ENCODE assay signal across 14 cellular contexts in the genomic region with DNA sequence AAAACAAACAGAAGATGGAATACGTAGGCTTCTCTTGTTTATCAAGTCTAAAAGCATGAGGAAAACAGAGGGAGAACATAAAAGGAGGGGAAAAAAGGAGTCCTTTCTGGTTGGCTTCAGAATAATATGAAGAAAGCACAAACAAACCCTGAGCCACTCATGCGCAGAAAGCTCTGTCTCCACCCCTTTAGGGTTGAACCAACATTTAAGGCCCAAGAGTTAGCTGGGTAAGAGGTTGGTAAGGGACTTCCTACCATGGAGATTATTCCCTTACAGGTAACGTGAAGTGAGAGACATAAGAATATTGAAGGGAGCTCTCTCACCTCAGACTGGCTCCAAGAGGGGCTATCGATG.
DNase-seq lines count a peak whose midpoint lies in the region; ATAC-seq and TF ChIP-seq lines count a peak whose summit lies in the region.
"Had no signal": no experiment of that assay in that cellular context is flagged by ENCODE, and none has a peak within 500 bp of the region (broad histone marks: within the 10 kb centered on the region; RNA-seq: fewer than 3 reads in every experiment).

No MANE protein-coding gene starts in this region.

- TF ChIP-seq CTCF in left ventricle myocardium inferior (IDR thresholded peaks at IDR 0.05; ENCODE audit: borderline replicate concordance) (no peak), endothelial cell (IDR thresholded peaks at IDR 0.05; ENCODE audit: unreplicated experiment) (no peak)

- no peak overlapping the region for H3K4me3 Mint-ChIP-seq in endothelial cell (ENCODE audit: unreplicated experiment)
- H3K4me3 Mint-ChIP-seq: HFFc6 had no signal

- no peaks in the 10 kb centered on the region for H3K36me3 Mint-ChIP-seq in endothelial cell (ENCODE audit: low read depth, unreplicated experiment)

- H3K27me3 ChIP-seq in BLaER1, result no peaks in the 10 kb centered on the region
- H3K27me3 ChIP-seq in left ventricle myocardium inferior (ENCODE audit: low read depth), result no peaks in the 10 kb centered on the region

- H3K4me2 ChIP-seq in BLaER1, result peak overlapping the region; percentile 63

- H3K27ac ChIP-seq in BLaER1 (no peak overlapping the region), left ventricle myocardium inferior (replicated peaks) (peak overlapping the region; percentile 59)
- H3K27ac ChIP-seq: 22Rv1, C4-2B had no signal

- H4K20me1 ChIP-seq in BLaER1, result no peaks in the 10 kb centered on the region

- no peaks in the 10 kb centered on the region for H3K9me3 ChIP-seq in BLaER1
- no peaks in the 10 kb centered on the region for H3K9me3 ChIP-seq in left ventricle myocardium inferior (replicated peaks)

- no peak overlapping the region for H3K27ac Mint-ChIP-seq in endothelial cell (ENCODE audit: unreplicated experiment)
- H3K27ac Mint-ChIP-seq: HFFc6 had no signal

- H3K27me3 Mint-ChIP-seq in endothelial cell (ENCODE audit: unreplicated experiment), result no peaks in the 10 kb centered on the region

- peaks cover 57% of the 10 kb centered on the region for H3K4me1 ChIP-seq in BLaER1
- peaks cover 10% of the 10 kb centered on the region for H3K4me1 ChIP-seq in left ventricle myocardium inferior

- DNase-seq in NCI-H1092 treated with DMSO at 0.1 percent for 48 hours (lab: John Stamatoyannopoulos, UW) (peak; percentile 35), NCI-H1092 (lab: John Stamatoyannopoulos, UW) (no peak), left ventricle myocardium inferior (no peak), sciatic nerve (ENCODE audit: low spot score) (no peak), NCI-H1694 (lab: John Stamatoyannopoulos, UW) (no peak), endothelial cell (ENCODE audit: low spot score) (no peak)
- DNase-seq: HFFc6, NCI-H2081 treated with DMSO at 0.1 percent for 48 hours, NCI-H446 treated with DMSO at 0.1 percent for 48 hours, SIG-M5 had no signal

- no peak overlapping the region for H3K9ac ChIP-seq in BLaER1

- peaks cover 11% of the 10 kb centered on the region for H3K4me1 Mint-ChIP-seq in endothelial cell (ENCODE audit: unreplicated experiment)

- H3K9me3 Mint-ChIP-seq in endothelial cell (ENCODE audit: unreplicated experiment), result no peaks in the 10 kb centered on the region
- H3K9me3 Mint-ChIP-seq: HFFc6 had no signal

- peak; percentile 77 for ATAC-seq in sciatic nerve
- ATAC-seq in HG03045 (IDR thresholded peaks at IDR 0.05; ENCODE audit: unreplicated experiment), result no peak

- H3K4me3 ChIP-seq in BLaER1 (no peak overlapping the region), left ventricle myocardium inferior (no peak overlapping the region)

- intact Hi-C loops in left ventricle myocardium inferior (cut with micrococcal nuclease) (no loop called here), sciatic nerve (cut with DNase I) (no loop called here)

- no peaks in the 10 kb centered on the region for H3K36me3 ChIP-seq in BLaER1
- no peaks in the 10 kb centered on the region for H3K36me3 ChIP-seq in left ventricle myocardium inferior
